8 cellular contexts compared by ENCODE assay signal in genomic region chr3:155323063-155323666, GRCh38. TPM values are rescaled to one million over a fixed set of nuclear protein-coding genes. Genes with fewer than 3 reads are reported as not detected.
A peak's percentile ranks its signal among the peaks of the same experiment; 100 is the strongest.
DNase-seq lines count a peak whose midpoint lies in the region; ATAC-seq and TF ChIP-seq lines count a peak whose summit lies in the region.

No MANE protein-coding gene starts in this region.

- in situ Hi-C loops in astrocyte of the cerebellum (cut with HindIII; ENCODE audit: low sequenced_read_pairs), result no loop called here

- ATAC-seq in GM19438 (IDR thresholded peaks at IDR 0.05; ENCODE audit: low read depth, unreplicated experiment) (peak; percentile 71), HG03460 (IDR thresholded peaks at IDR 0.05; ENCODE audit: unreplicated experiment) (peak; percentile 86)

- DNase-seq in DMS53 treated with DMSO at 0.1 percent for 48 hours (lab: John Stamatoyannopoulos, UW; ENCODE audit: unreplicated experiment) (peak; percentile 52), NCI-H460 (ENCODE audit: extremely low read depth, low read depth) (peak; percentile 59), astrocyte of the cerebellum (ENCODE audit: low read depth) (peak; percentile 83), iPS DF 6.9 (ENCODE audit: low read depth, low spot score) (peak; percentile 68), stromal cell of bone marrow (ENCODE audit: low read depth) (peak; percentile 66), occipital lobe (lab: John Stamatoyannopoulos, UW) (no peak)

- no peaks in the 10 kb centered on the region for H3K4me1 ChIP-seq in iPS DF 6.9 (ENCODE audit: control insufficient read depth, insufficient read depth, low read length)

- H3K36me3 ChIP-seq in iPS DF 6.9 (ENCODE audit: control insufficient read depth, insufficient read depth, low read length), result no peaks in the 10 kb centered on the region

- TF ChIP-seq CTCF in astrocyte of the cerebellum (IDR thresholded peaks at IDR 0.05; ENCODE audit: low read depth, low read length, missing control alignments), result peak; percentile 73

- H3K9me3 ChIP-seq in iPS DF 6.9 (ENCODE audit: control insufficient read depth, insufficient read depth, low read length), result no peaks in the 10 kb centered on the region

- no peaks in the 10 kb centered on the region for H3K27me3 ChIP-seq in iPS DF 6.9 (ENCODE audit: control insufficient read depth, insufficient read depth, low read length)

- H3K27ac ChIP-seq in iPS DF 6.9 (ENCODE audit: low read length), result no peak overlapping the region

- H3K4me3 ChIP-seq in astrocyte of the cerebellum (ENCODE audit: low read depth, low read length) (no peak overlapping the region), iPS DF 6.9 (ENCODE audit: low read length) (no peak overlapping the region)

- no CpG with 5 or more reads among the region's 3 CpGs for WGBS in iPS DF 6.9 (ENCODE audit: insufficient coverage, insufficient read length)

RNA-seq across cellular contexts. Expression of gene STRIT1, which starts 29.7 kb away (rescaled TPM):
- not detected in 2 replicates for total RNA-seq in NCI-H460 (2014; rRNA removed; shearing (Covaris generic))
- not detected in 2 replicates for polyA plus RNA-seq in NCI-H460 (2014; cell fraction: nucleus; rRNA removed)
- not detected for total RNA-seq in occipital lobe
